ENCODE assay signal across 9 cellular contexts in genomic region chr17:28898261-28898955, GRCh38. TPM values are rescaled to one million over a fixed set of nuclear protein-coding genes. Genes with fewer than 3 reads are reported as not detected.
DNase-seq lines count a peak whose midpoint lies in the region; ATAC-seq, FAIRE-seq and TF ChIP-seq lines count a peak whose summit lies in the region.
"Had no signal": no experiment of that assay in that cellular context is flagged by ENCODE, and none has a peak within 500 bp of the region (broad histone marks: within the 10 kb centered on the region; RNA-seq: fewer than 3 reads in every experiment).

No MANE protein-coding gene starts in this region.

- TF ChIP-seq POLR2A in heart left ventricle (IDR thresholded peaks at IDR 0.05): no peak
- no peak for TF ChIP-seq POLR2A in uterus (IDR thresholded peaks at IDR 0.05)
- TF ChIP-seq POLR2A in testis (IDR thresholded peaks at IDR 0.05): no peak

- no peaks in the 10 kb centered on the region for H3K9me3 Mint-ChIP-seq in astrocyte (ENCODE audit: unreplicated experiment)

- H3K4me3 ChIP-seq in heart left ventricle: peak overlapping the region in 9 of 12 donors; percentile 80 to 98 (median 94)
- H3K4me3 ChIP-seq in astrocyte (ENCODE audit: insufficient read depth, low read depth, low read length): no peak overlapping the region
- H3K4me3 ChIP-seq in mononuclear cell (ENCODE audit: low read length): peak overlapping the region; percentile 88
- H3K4me3 ChIP-seq in uterus: peak overlapping the region; percentile 85 to 91
- H3K4me3 ChIP-seq in testis: peak overlapping the region in 1 of 2 donors; percentile 80

- intact Hi-C loops in heart left ventricle (cut with DNase I): loop anchor here in 8 of 10 donors (5.0 to 10.0 kb wide), 7 partner anchors 41 to 136 kb away; partner anchors contain the start of genes FAM222B (in 2 of the 8), ERAL1 (in 1 of the 8) and PHF12 (in 1 of the 8)
- intact Hi-C loops in cardiac septum (cut with DNase I): loop anchor here (5.0 kb wide), 1 partner anchor 56 kb away; the partner anchor contains the start of gene FAM222B
- intact Hi-C loops in uterus (cut with DNase I; ENCODE audit: low total_unique reads): loop anchor here (10.0 kb wide), 1 partner anchor 134 kb away; no protein-coding TSS in a partner anchor
- intact Hi-C loops in testis (cut with DNase I; ENCODE audit: low total_unique reads): no loop called here

- no peak for FAIRE-seq in astrocyte (lab: Jason Lieb, UNC)

- no peaks in the 10 kb centered on the region for H3K9me3 ChIP-seq in heart left ventricle
- no peaks in the 10 kb centered on the region for H3K9me3 ChIP-seq in astrocyte (ENCODE audit: insufficient read depth, low read depth, low read length)
- H3K9me3 ChIP-seq in mononuclear cell (ENCODE audit: low read depth, low read length): no peaks in the 10 kb centered on the region
- no peaks in the 10 kb centered on the region for H3K9me3 ChIP-seq in uterus
- no peaks in the 10 kb centered on the region for H3K9me3 ChIP-seq in testis

- 83 to 88% (median 87%) methylated on average over 18 of the region's 18 CpGs for WGBS in heart left ventricle, 4 donors
- 60 to 70% methylated on average over 8 to 18 of the region's 18 CpGs for WGBS in testis, 2 donors

- H3K36me3 Mint-ChIP-seq in astrocyte (ENCODE audit: low read depth, unreplicated experiment): peaks cover 2% of the 10 kb centered on the region

- peak overlapping the region; percentile 96 for H3K4me3 Mint-ChIP-seq in astrocyte (ENCODE audit: unreplicated experiment)

- H2AFZ ChIP-seq in astrocyte (ENCODE audit: low read depth, low read length): no peak overlapping the region

- H3K27me3 ChIP-seq in heart left ventricle: no peaks in the 10 kb centered on the region
- no peaks in the 10 kb centered on the region for H3K27me3 ChIP-seq in astrocyte (ENCODE audit: insufficient read depth, low read length)
- H3K27me3 ChIP-seq in mononuclear cell (ENCODE audit: insufficient read depth, low read length): no peaks in the 10 kb centered on the region
- H3K27me3 ChIP-seq in uterus: no peaks in the 10 kb centered on the region
- no peaks in the 10 kb centered on the region for H3K27me3 ChIP-seq in testis

- ATAC-seq in heart left ventricle (no peak), HG03571 (IDR thresholded peaks at IDR 0.05; ENCODE audit: unreplicated experiment) (no peak)

- peaks cover 0 to 65% (median 29%) of the 10 kb centered on the region in 12 donors for H3K4me1 ChIP-seq in heart left ventricle
- peaks cover 17% of the 10 kb centered on the region for H3K4me1 ChIP-seq in astrocyte (ENCODE audit: insufficient read depth, low read length)
- H3K4me1 ChIP-seq in mononuclear cell (ENCODE audit: insufficient read depth, low read length): peaks cover 71% of the 10 kb centered on the region
- H3K4me1 ChIP-seq in uterus: peaks cover 0 to 16% of the 10 kb centered on the region in 2 donors
- H3K4me1 ChIP-seq in testis: peaks cover 30% of the 10 kb centered on the region

- DNase-seq in heart left ventricle (no peak), cardiac septum (ENCODE audit: low spot score) (no peak), astrocyte (ENCODE audit: low read depth) (no peak), uterus (no peak), testis (no peak), NCI-H1105 treated with DMSO at 0.1 percent for 48 hours (lab: John Stamatoyannopoulos, UW) (no peak)
- DNase-seq: amniotic stem cell had no signal

- H3K4me1 Mint-ChIP-seq in astrocyte (ENCODE audit: low read depth, unreplicated experiment): peaks cover 21% of the 10 kb centered on the region

- H3K27ac ChIP-seq in heart left ventricle (peak overlapping the region in 9 of 12 donors; percentile 80 to 97 (median 87)), astrocyte (ENCODE audit: low read depth, low read length) (no peak overlapping the region), uterus (peak overlapping the region; percentile 93 to 94), testis (no peak overlapping the region)

- H3K36me3 ChIP-seq in heart left ventricle (no peaks in the 10 kb centered on the region), astrocyte (ENCODE audit: insufficient read depth, low read length) (no peaks in the 10 kb centered on the region), uterus (no peaks in the 10 kb centered on the region), testis (ENCODE audit: low read depth, missing control alignments) (no peaks in the 10 kb centered on the region)

- H3K9ac ChIP-seq in astrocyte (ENCODE audit: low read length): no peak overlapping the region

- peaks cover 6% of the 10 kb centered on the region for H3K79me2 ChIP-seq in astrocyte (ENCODE audit: insufficient read depth, low read length)

- TF ChIP-seq CTCF in heart left ventricle (IDR thresholded peaks at IDR 0.05) (no peak), astrocyte (IDR thresholded peaks at IDR 0.05; ENCODE audit: insufficient read depth, low read depth, low read length) (no peak), uterus (IDR thresholded peaks at IDR 0.05) (no peak), testis (IDR thresholded peaks at IDR 0.05) (no peak)

- H3K27me3 Mint-ChIP-seq in astrocyte (ENCODE audit: low read depth, unreplicated experiment): peaks cover 1% of the 10 kb centered on the region

- peak overlapping the region; percentile 96 for H3K4me2 ChIP-seq in astrocyte (ENCODE audit: low read length)

- peaks cover 21% of the 10 kb centered on the region for H4K20me1 ChIP-seq in astrocyte (ENCODE audit: insufficient read depth, low read length)

- peak overlapping the region; percentile 34 for H3K27ac Mint-ChIP-seq in astrocyte (ENCODE audit: unreplicated experiment)

RNA-seq across cellular contexts. Expression of gene FLOT2, which starts 0.9 kb away (rescaled TPM):
- total RNA-seq in heart left ventricle (100 to 1,000 TPM in 3 of 9 donors, 10 to 100 TPM in 6; 81.1 to 139 (median 95.2) TPM), cardiac septum (80.4 TPM), astrocyte (84.4 and 87.3 TPM in 2 replicates), mononuclear cell (52.7 TPM), uterus (100 to 1,000 TPM in 1 of 4 donors, 10 to 100 TPM in 3; 31.3 to 117 (median 37.4) TPM), testis (10 to 100 TPM; 20.9 to 31.3 TPM)
- polyA plus RNA-seq in heart left ventricle (10 to 100 TPM; 52.7 to 68.5 TPM), testis (ENCODE audit: insufficient read depth, low read depth, low replicate concordance) (33.2 TPM)

RNA-seq across cellular contexts. Expression of gene DHRS13, which starts 4.5 kb away (rescaled TPM):
- total RNA-seq in heart left ventricle: 1 to 10 TPM; 2.2 to 4.8 (median 2.6) TPM
- polyA plus RNA-seq in heart left ventricle: 1 to 10 TPM; 3.6 to 6.3 TPM
- total RNA-seq in cardiac septum: 3.0 TPM
- 4.3 and 4.5 TPM in 2 replicates for total RNA-seq in astrocyte
- total RNA-seq in mononuclear cell: 12.0 TPM
- 10 to 100 TPM in 3 of 4 donors, under 1 TPM in 1; 0.26 to 17.4 (median 13.6) TPM for total RNA-seq in uterus
- 10 to 100 TPM; 14.9 to 18.6 TPM for total RNA-seq in testis
- polyA plus RNA-seq in testis (ENCODE audit: insufficient read depth, low read depth, low replicate concordance): 8.7 TPM

RNA-seq across cellular contexts. Expression of gene ERAL1, which starts 43.6 kb away (rescaled TPM):
- total RNA-seq in heart left ventricle: 10 to 100 TPM; 28.0 to 78.2 (median 41.1) TPM
- 10 to 100 TPM; 35.5 to 63.9 TPM for polyA plus RNA-seq in heart left ventricle
- 31.3 TPM for total RNA-seq in cardiac septum
- total RNA-seq in astrocyte: 38.2 and 38.4 TPM in 2 replicates
- total RNA-seq in mononuclear cell: 11.1 TPM
- total RNA-seq in uterus: 10 to 100 TPM; 19.0 to 67.6 (median 32.3) TPM
- total RNA-seq in testis: 10 to 100 TPM; 61.1 to 75.2 TPM
- polyA plus RNA-seq in testis (ENCODE audit: insufficient read depth, low read depth, low replicate concordance): 54.8 TPM

RNA-seq across cellular contexts. Expression of gene PHF12, which starts 52.9 kb away (rescaled TPM):
- 10 to 100 TPM; 13.3 to 31.2 (median 21.5) TPM for total RNA-seq in heart left ventricle
- polyA plus RNA-seq in heart left ventricle: 10 to 100 TPM in 1 of 2 donors, 1 to 10 TPM in 1; 8.2 to 10.4 TPM
- total RNA-seq in cardiac septum: 20.4 TPM
- 41.6 and 46.7 TPM in 2 replicates for total RNA-seq in astrocyte
- 102 TPM for total RNA-seq in mononuclear cell
- 10 to 100 TPM; 22.1 to 78.4 (median 55.2) TPM for total RNA-seq in uterus
- total RNA-seq in testis: 10 to 100 TPM; 82.4 to 85.3 TPM
- 38.8 TPM for polyA plus RNA-seq in testis (ENCODE audit: insufficient read depth, low read depth, low replicate concordance)

RNA-seq across cellular contexts. Expression of gene FAM222B, which starts 55.8 kb away (rescaled TPM):
- 10 to 100 TPM; 14.4 to 33.2 (median 16.7) TPM for total RNA-seq in heart left ventricle
- polyA plus RNA-seq in heart left ventricle: 10 to 100 TPM in 1 of 2 donors, 1 to 10 TPM in 1; 9.2 to 28.1 TPM
- total RNA-seq in cardiac septum: 18.6 TPM
- 51.4 and 53.0 TPM in 2 replicates for total RNA-seq in astrocyte
- 15.1 TPM for total RNA-seq in mononuclear cell
- total RNA-seq in uterus: 10 to 100 TPM in 1 of 4 donors, 1 to 10 TPM in 3; 2.4 to 24.3 (median 4.2) TPM
- total RNA-seq in testis: 10 to 100 TPM; 69.6 to 74.5 TPM
- polyA plus RNA-seq in testis (ENCODE audit: insufficient read depth, low read depth, low replicate concordance): 84.5 TPM

Comparison
In these comparisons a context has a peak if more than half of its experiments do, and no peak if none do; other contexts are left out.
1. H3K27ac ChIP-seq: peak in heart left ventricle (9 of 12) and uterus (2 of 2); none in astrocyte (single experiment) and testis (0 of 2).